ENCODE assay signal across 11 cellular contexts in genomic region chr10:48672596-48673255, GRCh38. TPM values are rescaled to one million over a fixed set of nuclear protein-coding genes. Genes with fewer than 3 reads are reported as not detected.
DNase-seq lines count a peak whose midpoint lies in the region; ATAC-seq, FAIRE-seq and TF ChIP-seq lines count a peak whose summit lies in the region.
"Had no signal": no experiment of that assay in that cellular context is flagged by ENCODE, and none has a peak within 500 bp of the region (broad histone marks: within the 10 kb centered on the region; RNA-seq: fewer than 3 reads in every experiment).

No MANE protein-coding gene starts in this region.

- H3K9me3 Mint-ChIP-seq in osteocyte (ENCODE audit: unreplicated experiment), result peaks cover 5% of the 10 kb centered on the region

- no peak overlapping the region for H3K4me3 ChIP-seq in pancreas
- H3K4me3 ChIP-seq: psoas muscle had no signal

- H3K27me3 Mint-ChIP-seq in osteocyte (ENCODE audit: unreplicated experiment), result peaks cover 17% of the 10 kb centered on the region

- H3K4me1 ChIP-seq in pancreas, result no peaks in the 10 kb centered on the region
- H3K4me1 ChIP-seq: psoas muscle had no signal

- no peak overlapping the region for H3K27ac ChIP-seq in pancreas
- H3K27ac ChIP-seq: psoas muscle had no signal

- FAIRE-seq in pancreas (lab: Jason Lieb, UNC), result no peak

- H3K36me3 ChIP-seq in pancreas, result no peaks in the 10 kb centered on the region

- intact Hi-C loops in pancreas (cut with DNase I), result no loop called here

- DNase-seq in osteocyte (ENCODE audit: extremely low spot score, unreplicated experiment) (peak; percentile 42), pancreas (no peak), HuH-7.5 (ENCODE audit: low spot score) (no peak)
- DNase-seq: psoas muscle; stimulated activated CD4-positive, alpha-beta T cell treated with anti-CD3 and anti-CD28 coated beads, Interleukin-4, amount 100 ng/mL, for 4 hours had no signal

- WGBS in pancreas, 2 donors, result 78 to 83% methylated on average over 9 of the region's 9 CpGs

- H3K4me3 Mint-ChIP-seq in osteocyte (ENCODE audit: unreplicated experiment), result no peak overlapping the region
- H3K4me3 Mint-ChIP-seq: activated naive CD8-positive, alpha-beta T cell had no signal

- H3K4me1 Mint-ChIP-seq in osteocyte (ENCODE audit: unreplicated experiment), result peaks cover 12% of the 10 kb centered on the region

- H3K27me3 ChIP-seq in pancreas, result no peaks in the 10 kb centered on the region

- no peaks in the 10 kb centered on the region for H3K36me3 Mint-ChIP-seq in osteocyte (ENCODE audit: unreplicated experiment)
- H3K36me3 Mint-ChIP-seq: activated naive CD8-positive, alpha-beta T cell had no signal

- H3K9me3 ChIP-seq in pancreas, result no peaks in the 10 kb centered on the region

- no peak overlapping the region for H3K27ac Mint-ChIP-seq in osteocyte (ENCODE audit: unreplicated experiment)
- H3K27ac Mint-ChIP-seq: activated naive CD8-positive, alpha-beta T cell had no signal

- peak; percentile 22 for ATAC-seq in GM18868 (IDR thresholded peaks at IDR 0.05; ENCODE audit: unreplicated experiment)
- peak; percentile 36 for ATAC-seq in GM21515 (IDR thresholded peaks at IDR 0.05; ENCODE audit: unreplicated experiment)
- ATAC-seq in HG03354 (IDR thresholded peaks at IDR 0.05; ENCODE audit: poor library complexity, severe bottlenecking, unreplicated experiment), result peak; percentile 23
- no peak for ATAC-seq in pancreas
- ATAC-seq in HG03095 (IDR thresholded peaks at IDR 0.05; ENCODE audit: unreplicated experiment), result no peak
- ATAC-seq: psoas muscle had no signal

- TF ChIP-seq CTCF in osteocyte (IDR thresholded peaks at IDR 0.05) (no peak), pancreas (IDR thresholded peaks at IDR 0.05) (no peak)

RNA-seq across cellular contexts. Expression of gene WDFY4, which starts 11.9 kb away (rescaled TPM):
- total RNA-seq in osteocyte (not detected in 2 replicates), pancreas (1 to 10 TPM in 3 of 6 donors, under 1 TPM in 3; 0.31 to 8.4 (median 0.99) TPM)
- under 1 TPM; 0.14 to 0.34 TPM for polyA plus RNA-seq in pancreas
- total RNA-seq: chondrocyte had no signal

Comparison
In these comparisons a context has a peak if more than half of its experiments do, and no peak if none do; other contexts are left out.
1. ATAC-seq: peak in GM18868 (single experiment), GM21515 (single experiment) and HG03354 (single experiment); none in pancreas (0 of 4) and HG03095 (single experiment).